22 cellular contexts compared by ENCODE assay signal in genomic region chr6:90021701-90022100, GRCh38.
DNase-seq lines count a peak whose midpoint lies in the region; ATAC-seq and TF ChIP-seq lines count a peak whose summit lies in the region.
"Had no signal": no experiment of that assay in that cellular context is flagged by ENCODE, and none has a peak within 500 bp of the region (broad histone marks: within the 10 kb centered on the region; RNA-seq: fewer than 3 reads in every experiment).

No MANE protein-coding gene starts in this region.

- H3K4me1 ChIP-seq in smooth muscle cell (ENCODE audit: low read depth): peaks cover 8% of the 10 kb centered on the region
- H3K4me1 ChIP-seq in transverse colon: peaks cover 0 to 9% (median 0%) of the 10 kb centered on the region in 4 donors

- peaks cover 7% of the 10 kb centered on the region for H3F3A ChIP-seq in smooth muscle cell (ENCODE audit: low read depth)

- no peaks in the 10 kb centered on the region for H3K27me3 ChIP-seq in smooth muscle cell (ENCODE audit: low read depth)
- no peaks in the 10 kb centered on the region for H3K27me3 ChIP-seq in transverse colon
- H3K27me3 ChIP-seq: BE2C, gastrocnemius medialis had no signal

- ATAC-seq in HG03196 (IDR thresholded peaks at IDR 0.05; ENCODE audit: unreplicated experiment): no peak
- ATAC-seq: gastrocnemius medialis, natural killer cell had no signal

- DNase-seq in NOMO-1 treated with DMSO at 0.1 percent for 48 hours (lab: John Stamatoyannopoulos, UW; ENCODE audit: unreplicated experiment) (peak; percentile 5), NOMO-1 (lab: John Stamatoyannopoulos, UW; ENCODE audit: unreplicated experiment in 2 of 2) (no peak), NCI-H1105 treated with DMSO at 0.1 percent for 48 hours (lab: John Stamatoyannopoulos, UW) (peak; percentile 18), NCI-H2227 treated with DMSO at 0.1 percent for 48 hours (lab: John Stamatoyannopoulos, UW) (peak; percentile 13), smooth muscle cell (lab: John Stamatoyannopoulos, UW; ENCODE audit: unreplicated experiment) (no peak), transverse colon (no peak)
- DNase-seq in effector CD8-positive, alpha-beta T cell (lab: John Stamatoyannopoulos, UW): no peak
- DNase-seq: activated CD4-positive, alpha-beta T cell treated with anti-CD3 and anti-CD28 coated beads, Interleukin-2, amount 10 ng/mL, durations not matched to agents 24 days and 14 days; activated naive CD4-positive, alpha-beta T cell treated with anti-CD3 and anti-CD28 coated beads for 36 hours; amygdala; BE2C; cortex of kidney; EL; gastrocnemius medialis; H7; islet precursor cell; natural killer cell; NCI-H524 treated with DMSO at 0.1 percent for 48 hours; SK-N-SH; stimulated activated CD4-positive, alpha-beta T cell treated with anti-CD3 and anti-CD28 coated beads, Interleukin-2, amount 100 ng/mL, for 24 hours had no signal

- no peak for TF ChIP-seq EP300 in transverse colon (IDR thresholded peaks at IDR 0.05; ENCODE audit: low read depth)

- H3K4me2 ChIP-seq in smooth muscle cell: no peak overlapping the region
- H3K4me2 ChIP-seq: SK-N-SH had no signal

- intact Hi-C loops in transverse colon (cut with DNase I; ENCODE audit: low total_unique reads): no loop called here

- H3K36me3 ChIP-seq in smooth muscle cell (ENCODE audit: low read depth) (no peaks in the 10 kb centered on the region), transverse colon (no peaks in the 10 kb centered on the region)
- H3K36me3 ChIP-seq: BE2C, gastrocnemius medialis had no signal

- no peaks in the 10 kb centered on the region for H4K20me1 ChIP-seq in smooth muscle cell (ENCODE audit: low read depth)

- 80% methylated on average over 2 of the region's 2 CpGs for WGBS in smooth muscle cell (ENCODE audit: low lambda C conversion rate)
- WGBS in transverse colon (ENCODE audit: low coverage in 1 of 2), 2 donors: 33 to 49% methylated on average over 2 of the region's 2 CpGs

- no peaks in the 10 kb centered on the region for H3K79me2 ChIP-seq in smooth muscle cell (ENCODE audit: low read depth)

- H3K9me3 ChIP-seq in smooth muscle cell (replicated peaks; ENCODE audit: low read depth): no peaks in the 10 kb centered on the region
- no peaks in the 10 kb centered on the region for H3K9me3 ChIP-seq in transverse colon
- H3K9me3 ChIP-seq: BE2C, gastrocnemius medialis, SK-N-SH had no signal

- no peak overlapping the region for H3K9ac ChIP-seq in smooth muscle cell (ENCODE audit: low read depth)
- H3K9ac ChIP-seq: SK-N-SH had no signal

- TF ChIP-seq CTCF in smooth muscle cell (IDR thresholded peaks at IDR 0.05; ENCODE audit: borderline replicate concordance, insufficient read depth, poor library complexity, severe bottlenecking): no peak
- no peak for TF ChIP-seq CTCF in transverse colon (IDR thresholded peaks at IDR 0.05)

- H3K4me3 ChIP-seq in smooth muscle cell (no peak overlapping the region), transverse colon (no peak overlapping the region)
- H3K4me3 ChIP-seq: gastrocnemius medialis, skin epidermis had no signal

- in situ Hi-C loops in transverse colon (cut with MboI; ENCODE audit: low pct_ligation_motif_present in 1 of 4, low pct_unique_long_range_greater_than_20kb in 1 of 4, low sequenced_read_pairs in 3 of 4): no loop called here

- no peak for TF ChIP-seq POLR2A in transverse colon (IDR thresholded peaks at IDR 0.05)

- no peak overlapping the region for H2AFZ ChIP-seq in smooth muscle cell (ENCODE audit: low read depth)

- H3K27ac ChIP-seq in smooth muscle cell (ENCODE audit: low read depth): no peak overlapping the region
- no peak overlapping the region for H3K27ac ChIP-seq in transverse colon
- H3K27ac ChIP-seq: gastrocnemius medialis, skin epidermis had no signal

Comparison
In these comparisons a context has a peak if more than half of its experiments do, and no peak if none do; other contexts are left out.
1. DNase-seq: peak in NOMO-1 treated with DMSO at 0.1 percent for 48 hours (single experiment), NCI-H1105 treated with DMSO at 0.1 percent for 48 hours (single experiment) and NCI-H2227 treated with DMSO at 0.1 percent for 48 hours (single experiment); none in NOMO-1 (0 of 2), effector CD8-positive, alpha-beta T cell (single experiment), smooth muscle cell (single experiment) and transverse colon (single experiment).